1 cellular context compared by ENCODE assay signal in genomic region chr14:73738518-73739173, GRCh38.
TF ChIP-seq lines count a peak whose summit lies in the region.

No MANE protein-coding gene starts in this region.

TF ChIP-seq in GM12878, 131 proteins besides CTCF, POLR2A, EP300 and RAD21 (continued from another document):
- no peak for TF ChIP-seq CUX1 (IDR thresholded peaks at IDR 0.05; ENCODE audit: insufficient replicate concordance, low read depth, low read length)
- no peak for TF ChIP-seq ZNF384 (IDR thresholded peaks at IDR 0.05; ENCODE audit: borderline replicate concordance, low read depth, low read length)
- no peak for TF ChIP-seq BACH1 (IDR thresholded peaks at IDR 0.05; ENCODE audit: borderline replicate concordance)
- no peak for TF ChIP-seq IRF3 (IDR thresholded peaks at IDR 0.05)
- TF ChIP-seq ZBTB4 (CRISPR knock-in tag; IDR thresholded peaks at IDR 0.05): no peak
- TF ChIP-seq FOXM1 (IDR thresholded peaks at IDR 0.05; ENCODE audit: low read depth, low read length): no peak
- no peak for TF ChIP-seq SMARCA5 (IDR thresholded peaks at IDR 0.05)
- TF ChIP-seq ATF2 (IDR thresholded peaks at IDR 0.05; ENCODE audit: low read length): no peak
- TF ChIP-seq NFXL1 (IDR thresholded peaks at IDR 0.05; ENCODE audit: borderline replicate concordance): no peak
- no peak for TF ChIP-seq CBX3 (IDR thresholded peaks at IDR 0.05; ENCODE audit: borderline replicate concordance, low read depth)
- no peak for TF ChIP-seq NFIC (IDR thresholded peaks at IDR 0.05; ENCODE audit: low read depth, low read length)
- no peak for TF ChIP-seq YBX1 (IDR thresholded peaks at IDR 0.05)
- no peak for TF ChIP-seq ZNF24 (IDR thresholded peaks at IDR 0.05)
- no peak for TF ChIP-seq NBN (IDR thresholded peaks at IDR 0.05)
- no peak for TF ChIP-seq NRF1 (conservative IDR thresholded peaks at IDR 0.05; ENCODE audit: low read depth, low read length)
- TF ChIP-seq JUND (IDR thresholded peaks at IDR 0.05; ENCODE audit: low read depth, low read length): no peak
